9 cellular contexts compared by ENCODE assay signal in the genomic region with DNA sequence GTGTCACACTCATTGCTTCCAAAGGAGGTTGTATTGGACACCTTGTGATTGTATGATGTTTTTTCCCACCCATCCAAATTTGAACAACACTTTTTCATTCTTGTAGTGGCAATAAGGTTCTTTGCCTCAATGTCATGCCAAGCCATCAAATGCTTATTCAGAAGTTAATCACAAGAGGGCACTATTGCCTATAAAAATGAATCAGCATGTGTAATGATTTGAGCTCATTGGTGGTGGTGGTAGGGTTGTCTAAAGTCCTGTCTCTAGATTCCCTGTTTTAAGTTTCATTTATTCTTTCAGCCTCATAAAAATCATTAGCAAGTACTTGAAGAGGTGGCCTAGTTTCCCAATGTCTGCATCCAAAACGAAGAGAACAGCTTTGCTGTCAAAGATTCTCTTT. TPM values are rescaled to one million over a fixed set of nuclear protein-coding genes. Genes with fewer than 3 reads are reported as not detected.
A peak's percentile ranks its signal among the peaks of the same experiment; 100 is the strongest.
DNase-seq lines count a peak whose midpoint lies in the region; ATAC-seq and TF ChIP-seq lines count a peak whose summit lies in the region.
"Had no signal": no experiment of that assay in that cellular context is flagged by ENCODE, and none has a peak within 500 bp of the region (broad histone marks: within the 10 kb centered on the region; RNA-seq: fewer than 3 reads in every experiment).

No MANE protein-coding gene starts in this region.

- peak; percentile 36 for DNase-seq in AG08395 (ENCODE audit: low spot score)
- peak; percentile 58 for DNase-seq in MM.1S
- peak; percentile 43 to 44 for DNase-seq in cardiac fibroblast (ENCODE audit: low read depth in 2 of 2)
- peak; percentile 61 for DNase-seq in osteoblast (ENCODE audit: insufficient read length, low spot score, missing footprints)
- DNase-seq in effector CD4-positive, alpha-beta T cell: no peak

- H3K4me1 ChIP-seq in MM.1S (ENCODE audit: low read length) (no peaks in the 10 kb centered on the region), osteoblast (ENCODE audit: insufficient read depth, low read length) (no peaks in the 10 kb centered on the region)

- H3K27me3 ChIP-seq in MM.1S (replicated peaks; ENCODE audit: insufficient read depth, low read length): no peaks in the 10 kb centered on the region
- peaks cover 8% of the 10 kb centered on the region for H3K27me3 ChIP-seq in osteoblast (ENCODE audit: insufficient read depth, low read length)

- H3K27ac ChIP-seq in MM.1S (ENCODE audit: low read length) (no peak overlapping the region), osteoblast (ENCODE audit: low read depth, low read length) (no peak overlapping the region)

- H4K20me1 ChIP-seq in MM.1S (ENCODE audit: insufficient read depth, low read length) (no peaks in the 10 kb centered on the region), osteoblast (ENCODE audit: insufficient read depth, low read length) (no peaks in the 10 kb centered on the region)

- H3K4me2 ChIP-seq in MM.1S (ENCODE audit: low read depth, low read length) (no peak overlapping the region), osteoblast (ENCODE audit: insufficient read depth, low read length) (no peak overlapping the region)

- ATAC-seq in GM18502 (IDR thresholded peaks at IDR 0.05; ENCODE audit: poor library complexity, unreplicated experiment) (peak; percentile 66), GM21528 (IDR thresholded peaks at IDR 0.05; ENCODE audit: low FRiP score, unreplicated experiment) (no peak), HG03196 (IDR thresholded peaks at IDR 0.05; ENCODE audit: unreplicated experiment) (no peak)

- H3K4me3 ChIP-seq in MM.1S (ENCODE audit: low read length): no peak overlapping the region
- no peak overlapping the region for H3K4me3 ChIP-seq in cardiac fibroblast (replicated peaks in 1 of 2; ENCODE audit: low read depth in 2 of 2, low read length in 2 of 2)
- H3K4me3 ChIP-seq in osteoblast (ENCODE audit: insufficient read depth, low read length): no peak overlapping the region

- H3K79me2 ChIP-seq in MM.1S (ENCODE audit: low read length): no peaks in the 10 kb centered on the region
- H3K79me2 ChIP-seq in osteoblast (ENCODE audit: insufficient read depth, low read length): no peaks in the 10 kb centered on the region

- TF ChIP-seq CTCF in MM.1S (IDR thresholded peaks at IDR 0.05; ENCODE audit: low read length) (peak; percentile 49), cardiac fibroblast (IDR thresholded peaks at IDR 0.05; ENCODE audit: low read depth, low read length) (no peak), osteoblast (IDR thresholded peaks at IDR 0.05; ENCODE audit: extremely low read depth, low read depth, low read length) (peak; percentile 41)

- H3K9me2 ChIP-seq in MM.1S (replicated peaks; ENCODE audit: insufficient read depth, low read length): no peaks in the 10 kb centered on the region

- H2AFZ ChIP-seq in MM.1S (ENCODE audit: low read length): no peak overlapping the region
- no peak overlapping the region for H2AFZ ChIP-seq in osteoblast (ENCODE audit: low read length)

- H3K9me3 ChIP-seq in MM.1S (replicated peaks; ENCODE audit: insufficient read depth, low read length) (no peaks in the 10 kb centered on the region), osteoblast (ENCODE audit: low read depth, low read length) (no peaks in the 10 kb centered on the region)

- no peaks in the 10 kb centered on the region for H3F3A ChIP-seq in MM.1S (ENCODE audit: insufficient read depth, low read length)

- H3K36me3 ChIP-seq in MM.1S (replicated peaks; ENCODE audit: insufficient read depth, low read length) (no peaks in the 10 kb centered on the region), osteoblast (ENCODE audit: insufficient read depth, low read length) (no peaks in the 10 kb centered on the region)

- no peak overlapping the region for H3K9ac ChIP-seq in MM.1S (ENCODE audit: low read length)

RNA-seq across cellular contexts. Expression of a gene that starts 37.0 kb away (rescaled TPM):
- total RNA-seq in osteoblast: not detected in 2 replicates
- total RNA-seq: subcutaneous adipose tissue had no signal
